In the genomic region with DNA sequence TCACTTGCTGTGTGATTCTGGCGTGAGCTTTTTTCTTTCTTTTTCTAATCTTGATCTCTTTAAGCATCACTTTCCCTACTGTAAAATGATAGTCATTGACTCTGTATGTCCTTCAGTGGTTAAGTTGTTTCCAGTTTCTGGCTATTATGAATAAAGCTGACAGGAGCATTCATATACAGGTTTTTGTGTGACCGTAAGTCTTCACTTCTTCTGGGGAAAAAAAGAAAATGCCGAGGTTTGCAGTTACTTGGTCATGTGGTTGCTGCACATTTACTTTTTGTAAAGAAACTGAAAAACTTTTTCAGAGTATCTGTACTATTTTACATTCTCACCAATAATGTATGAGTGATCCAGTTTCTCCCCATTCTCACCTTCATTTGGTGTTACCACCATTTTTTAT, we compare ENCODE assay signal across 6 cellular contexts.
"Had no signal": no experiment of that assay in that cellular context is flagged by ENCODE, and none has a peak within 500 bp of the region (broad histone marks: within the 10 kb centered on the region; RNA-seq: fewer than 3 reads in every experiment).

No MANE protein-coding gene starts in this region.

- H3K4me3 Mint-ChIP-seq: IgD-negative memory B cell had no signal

- H3K4me1 ChIP-seq: HAP-1 had no signal

- H3K4me1 Mint-ChIP-seq: IgD-negative memory B cell had no signal

- H3K9ac ChIP-seq: GM23248 had no signal

- H3K36me3 Mint-ChIP-seq: IgD-negative memory B cell had no signal

- H3K27ac Mint-ChIP-seq: IgD-negative memory B cell had no signal

- H3K9me3 ChIP-seq: HAP-1 had no signal

- H3K27ac ChIP-seq: GM23248 had no signal

- H3K27me3 Mint-ChIP-seq: IgD-negative memory B cell had no signal

- H3K36me3 ChIP-seq: HAP-1 had no signal

- H2AFZ ChIP-seq: GM23248 had no signal

- DNase-seq: GM23248, GOT3, H7, KBM-7 had no signal

- H3K4me3 ChIP-seq: GM23248, HAP-1 had no signal
